Comparison of ENCODE assay signal across 20 cellular contexts in the genomic region with DNA sequence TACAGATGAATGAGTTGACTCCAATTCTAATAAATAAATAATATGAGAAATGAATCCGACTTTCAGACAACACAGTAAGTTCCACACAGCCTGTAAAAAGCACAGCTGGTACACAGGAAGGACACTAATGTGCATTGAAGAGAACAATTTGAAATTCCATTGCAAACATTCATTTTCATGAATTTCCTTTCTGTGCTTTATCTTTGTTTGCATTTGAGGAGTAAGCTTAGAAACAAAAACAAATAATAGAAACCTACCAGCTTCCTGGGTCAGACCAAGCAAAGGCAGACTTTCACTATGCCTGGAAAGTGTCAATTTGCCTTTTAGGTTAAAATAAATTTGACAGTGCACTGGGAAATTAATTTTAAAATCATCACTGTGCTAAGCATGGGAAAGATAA.
DNase-seq lines count a peak whose midpoint lies in the region; ATAC-seq and TF ChIP-seq lines count a peak whose summit lies in the region.
"Had no signal": no experiment of that assay in that cellular context is flagged by ENCODE, and none has a peak within 500 bp of the region (broad histone marks: within the 10 kb centered on the region; RNA-seq: fewer than 3 reads in every experiment).

No MANE protein-coding gene starts in this region.

- CTCF ChIA-PET in activated naive CD4-positive, alpha-beta T cell treated with anti-CD3 and anti-CD28 coated beads for 36 hours (lab: Charles Lee) = no interaction called here

- WGBS in esophagus muscularis mucosa = 43% methylated on average over 1 of the region's 1 CpG

- H3K27ac Mint-ChIP-seq in activated naive CD4-positive, alpha-beta T cell treated with anti-CD3 and anti-CD28 coated beads for 36 hours = no peak overlapping the region
- H3K27ac Mint-ChIP-seq: activated T-cell treated with anti-CD3 and anti-CD28 coated beads, Interleukin-2, amount 50 U/mL, for 72 hours; CD8-positive, alpha-beta memory T cell had no signal

- H3K4me3 ChIP-seq in Karpas-422 (ENCODE audit: low read length) (no peak overlapping the region), esophagus muscularis mucosa (no peak overlapping the region)
- H3K4me3 ChIP-seq: adrenal gland, colonic mucosa, suprapubic skin had no signal

- no peak for TF ChIP-seq POLR2A in esophagus muscularis mucosa (IDR thresholded peaks at IDR 0.05; ENCODE audit: low read depth)

- peak overlapping the region; percentile 29; the same call in 1 of the 2 replicates for H2AFZ ChIP-seq in Karpas-422 (ENCODE audit: low read length)

- H3K4me3 Mint-ChIP-seq in activated naive CD4-positive, alpha-beta T cell treated with anti-CD3 and anti-CD28 coated beads for 36 hours = no peak overlapping the region
- H3K4me3 Mint-ChIP-seq: activated T-cell treated with anti-CD3 and anti-CD28 coated beads, Interleukin-2, amount 50 U/mL, for 72 hours; CD8-positive, alpha-beta memory T cell; naive B cell had no signal

- H3K36me3 Mint-ChIP-seq in activated naive CD4-positive, alpha-beta T cell treated with anti-CD3 and anti-CD28 coated beads for 36 hours (ENCODE audit: low read depth) = no peaks in the 10 kb centered on the region
- H3K36me3 Mint-ChIP-seq: CD8-positive, alpha-beta memory T cell; naive B cell had no signal

- intact Hi-C loops in esophagus muscularis mucosa (cut with DNase I) = no loop called here
- intact Hi-C loops in activated naive CD4-positive, alpha-beta T cell treated with anti-CD3 and anti-CD28 coated beads for 36 hours (cut with micrococcal nuclease) = no loop called here

- H3K9me3 ChIP-seq in Karpas-422 (ENCODE audit: low read length) (no peaks in the 10 kb centered on the region), esophagus muscularis mucosa (no peaks in the 10 kb centered on the region)
- H3K9me3 ChIP-seq: adrenal gland, colonic mucosa, suprapubic skin had no signal

- no peaks in the 10 kb centered on the region for H3K9me2 ChIP-seq in Karpas-422 (replicated peaks; ENCODE audit: insufficient read depth, low read length)

- no peaks in the 10 kb centered on the region for H4K20me1 ChIP-seq in Karpas-422 (ENCODE audit: insufficient read depth, low read depth, low read length)

- TF ChIP-seq CTCF in 22Rv1 (IDR thresholded peaks at IDR 0.05) = no peak
- no peak for TF ChIP-seq CTCF in esophagus muscularis mucosa (IDR thresholded peaks at IDR 0.05)

- H3K36me3 ChIP-seq in Karpas-422 (ENCODE audit: insufficient read depth, low read length) = no peaks in the 10 kb centered on the region
- no peaks in the 10 kb centered on the region for H3K36me3 ChIP-seq in esophagus muscularis mucosa
- H3K36me3 ChIP-seq: adrenal gland, colonic mucosa, suprapubic skin had no signal

- H3K27me3 Mint-ChIP-seq in activated naive CD4-positive, alpha-beta T cell treated with anti-CD3 and anti-CD28 coated beads for 36 hours (ENCODE audit: low read depth) = peaks cover 3% of the 10 kb centered on the region

- H3K27ac ChIP-seq in 22Rv1 (peak overlapping the region; percentile 12), Karpas-422 (ENCODE audit: low read length) (no peak overlapping the region), esophagus muscularis mucosa (replicated peaks in 1 of 4) (no peak overlapping the region)
- H3K27ac ChIP-seq: adrenal gland, colonic mucosa, HL-60, suprapubic skin had no signal

- H3K9ac ChIP-seq in Karpas-422 (ENCODE audit: low read length) = no peak overlapping the region

- TF ChIP-seq EP300 in esophagus muscularis mucosa (IDR thresholded peaks at IDR 0.05) = no peak

- peaks cover 32% of the 10 kb centered on the region for H3K4me1 ChIP-seq in Karpas-422 (ENCODE audit: low read length)
- H3K4me1 ChIP-seq in esophagus muscularis mucosa = no peaks in the 10 kb centered on the region
- H3K4me1 ChIP-seq: adrenal gland, colonic mucosa, suprapubic skin had no signal

- peak overlapping the region; percentile 28 for H3K4me2 ChIP-seq in Karpas-422 (ENCODE audit: low read depth, low read length, poor library complexity, severe bottlenecking)

- no peaks in the 10 kb centered on the region for H3K27me3 ChIP-seq in Karpas-422 (ENCODE audit: low read length)
- no peaks in the 10 kb centered on the region for H3K27me3 ChIP-seq in esophagus muscularis mucosa
- H3K27me3 ChIP-seq: adrenal gland, colonic mucosa, suprapubic skin had no signal

- no peaks in the 10 kb centered on the region for H3K4me1 Mint-ChIP-seq in activated naive CD4-positive, alpha-beta T cell treated with anti-CD3 and anti-CD28 coated beads for 36 hours (ENCODE audit: low read depth)
- H3K4me1 Mint-ChIP-seq: CD8-positive, alpha-beta memory T cell; naive B cell had no signal

- no peaks in the 10 kb centered on the region for H3K9me3 Mint-ChIP-seq in activated naive CD4-positive, alpha-beta T cell treated with anti-CD3 and anti-CD28 coated beads for 36 hours
- H3K9me3 Mint-ChIP-seq: activated T-cell treated with anti-CD3 and anti-CD28 coated beads, Interleukin-2, amount 50 U/mL, for 72 hours; CD8-positive, alpha-beta memory T cell; naive B cell had no signal

- DNase-seq in Karpas-422 (no peak), hepatic stellate cell (ENCODE audit: low spot score) (peak; percentile 31), esophagus muscularis mucosa (ENCODE audit: extremely low spot score) (no peak), OCI-M2 (lab: John Stamatoyannopoulos, UW; ENCODE audit: unreplicated experiment) (no peak), SKM-1 (lab: John Stamatoyannopoulos, UW; ENCODE audit: unreplicated experiment) (no peak)
- DNase-seq in activated naive CD4-positive, alpha-beta T cell treated with anti-CD3 and anti-CD28 coated beads for 36 hours = no peak
- DNase-seq: ACHN; activated CD4-positive, alpha-beta T cell treated with anti-CD3 and anti-CD28 coated beads, Interleukin-2, amount 50 U/mL, for 4 hours; activated T-cell treated with anti-CD3 and anti-CD28 coated beads, Interleukin-2, amount 50 U/mL, for 72 hours; adrenal gland; CD8-positive, alpha-beta memory T cell; colonic mucosa; GF-D8; naive B cell; NCI-H187 treated with DMSO at 0.1 percent for 48 hours; stimulated activated CD4-positive, alpha-beta T cell treated with anti-CD3 and anti-CD28 coated beads, Interleukin-1b, Interleukin-23, amount 100 ng/mL, for 48 hours had no signal

- no peak for ATAC-seq in SK-N-SH treated with all-trans-retinoic acid at 6 μM for 48 hours
- ATAC-seq: activated T-cell treated with anti-CD3 and anti-CD28 coated beads, Interleukin-2, amount 50 U/mL, for 72 hours had no signal

- H3K79me2 ChIP-seq in Karpas-422 (ENCODE audit: low read length) = no peaks in the 10 kb centered on the region

TF ChIP-seq in SK-N-SH treated with all-trans-retinoic acid at 6 μM for 48 hours, 23 proteins besides CTCF, POLR2A, EP300 and RAD21:
- TF ChIP-seq, protein P1, sequence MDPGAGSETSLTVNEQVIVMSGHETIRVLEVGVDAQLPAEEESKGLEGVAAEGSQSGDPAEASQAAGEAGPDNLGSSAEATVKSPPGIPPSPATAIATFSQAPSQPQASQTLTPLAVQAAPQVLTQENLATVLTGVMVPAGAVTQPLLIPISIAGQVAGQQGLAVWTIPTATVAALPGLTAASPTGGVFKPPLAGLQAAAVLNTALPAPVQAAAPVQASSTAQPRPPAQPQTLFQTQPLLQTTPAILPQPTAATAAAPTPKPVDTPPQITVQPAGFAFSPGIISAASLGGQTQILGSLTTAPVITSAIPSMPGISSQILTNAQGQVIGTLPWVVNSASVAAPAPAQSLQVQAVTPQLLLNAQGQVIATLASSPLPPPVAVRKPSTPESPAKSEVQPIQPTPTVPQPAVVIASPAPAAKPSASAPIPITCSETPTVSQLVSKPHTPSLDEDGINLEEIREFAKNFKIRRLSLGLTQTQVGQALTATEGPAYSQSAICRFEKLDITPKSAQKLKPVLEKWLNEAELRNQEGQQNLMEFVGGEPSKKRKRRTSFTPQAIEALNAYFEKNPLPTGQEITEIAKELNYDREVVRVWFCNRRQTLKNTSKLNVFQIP (CRISPR knock-in tag; IDR thresholded peaks at IDR 0.05; ENCODE audit: borderline replicate concordance, low read depth) = no peak
- TF ChIP-seq OSR1 (CRISPR knock-in tag; IDR thresholded peaks at IDR 0.05) (no peak), TCF4 (CRISPR knock-in tag; IDR thresholded peaks at IDR 0.05; ENCODE audit: borderline replicate concordance) (0 out of 2 replicates have a peak, but pooled peaks have one; percentile 10)
